2 cellular contexts compared by ENCODE assay signal in the genomic region with DNA sequence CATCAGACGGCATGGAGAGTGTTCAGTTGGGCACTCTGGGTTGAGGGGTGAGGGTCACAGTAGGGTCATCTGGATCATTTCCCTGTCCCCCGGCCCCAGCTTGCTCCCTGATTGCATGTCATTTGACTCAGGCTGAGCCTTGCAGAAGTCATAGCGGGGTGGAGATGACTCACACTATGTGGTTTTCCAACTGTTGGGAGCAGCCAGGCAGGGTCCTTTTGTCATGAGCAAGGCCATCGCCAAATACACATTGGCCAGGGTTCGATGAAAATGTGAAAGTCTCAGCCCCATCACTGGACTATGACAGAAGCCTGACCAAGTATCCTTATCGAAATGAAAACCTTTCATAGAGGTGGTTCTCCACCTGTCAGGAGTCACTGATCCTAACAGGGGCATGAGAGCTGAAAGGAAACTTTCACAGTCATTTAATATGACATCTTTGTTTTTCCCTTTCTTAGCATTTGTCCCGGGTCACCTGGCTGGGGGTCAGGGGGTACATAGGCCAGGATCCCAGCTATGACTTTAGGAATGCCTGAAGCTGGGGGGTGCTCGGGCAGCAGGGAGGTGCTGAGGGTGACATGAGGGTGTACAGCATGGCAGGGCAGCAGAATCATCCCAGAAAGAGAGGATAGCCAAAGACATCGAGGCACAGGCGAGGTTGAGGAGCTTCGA.
TF ChIP-seq lines count a peak whose summit lies in the region.

No MANE protein-coding gene starts in this region.

TF ChIP-seq in A549, 52 proteins besides CTCF, POLR2A, EP300 and RAD21:
- no peak for TF ChIP-seq MAZ (IDR thresholded peaks at IDR 0.05; ENCODE audit: borderline replicate concordance, low read depth, low read length)
- TF ChIP-seq FOSL2 (IDR thresholded peaks at IDR 0.05) = peak; percentile 60; the same call in 1 of the 2 replicates
- peak; percentile 47 for TF ChIP-seq FOSL2 (CRISPR knock-in tag; IDR thresholded peaks at IDR 0.05)
- no peak for TF ChIP-seq CBX2 (IDR thresholded peaks at IDR 0.05; ENCODE audit: borderline replicate concordance, low read depth)
- TF ChIP-seq, protein P1, sequence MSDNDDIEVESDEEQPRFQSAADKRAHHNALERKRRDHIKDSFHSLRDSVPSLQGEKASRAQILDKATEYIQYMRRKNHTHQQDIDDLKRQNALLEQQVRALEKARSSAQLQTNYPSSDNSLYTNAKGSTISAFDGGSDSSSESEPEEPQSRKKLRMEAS (IDR thresholded peaks at IDR 0.05) = 0 out of 2 replicates have a peak, but pooled peaks have one; percentile 23

TF ChIP-seq in IMR-90, 13 proteins besides CTCF, POLR2A, EP300 and RAD21 (continued from another document):
- TF ChIP-seq MAZ (IDR thresholded peaks at IDR 0.05; ENCODE audit: borderline replicate concordance, low read depth, low read length) (0 out of 2 replicates have a peak, but pooled peaks have one; percentile 24), BHLHE40 (IDR thresholded peaks at IDR 0.05; ENCODE audit: low read depth, low read length) (peak; percentile 24; the same call in 1 of the 2 replicates), CEBPB (IDR thresholded peaks at IDR 0.05; ENCODE audit: low read depth, low read length) (peak; percentile 77)
- TF ChIP-seq, protein P2, sequence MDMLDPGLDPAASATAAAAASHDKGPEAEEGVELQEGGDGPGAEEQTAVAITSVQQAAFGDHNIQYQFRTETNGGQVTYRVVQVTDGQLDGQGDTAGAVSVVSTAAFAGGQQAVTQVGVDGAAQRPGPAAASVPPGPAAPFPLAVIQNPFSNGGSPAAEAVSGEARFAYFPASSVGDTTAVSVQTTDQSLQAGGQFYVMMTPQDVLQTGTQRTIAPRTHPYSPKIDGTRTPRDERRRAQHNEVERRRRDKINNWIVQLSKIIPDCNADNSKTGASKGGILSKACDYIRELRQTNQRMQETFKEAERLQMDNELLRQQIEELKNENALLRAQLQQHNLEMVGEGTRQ (IDR thresholded peaks at IDR 0.05; ENCODE audit: low read depth, low read length) = no peak
